14 cellular contexts compared by ENCODE assay signal in genomic region chr12:46722737-46723136, GRCh38.
A peak's percentile ranks its signal among the peaks of the same experiment; 100 is the strongest.
DNase-seq lines count a peak whose midpoint lies in the region; TF ChIP-seq lines count a peak whose summit lies in the region.
"Had no signal": no experiment of that assay in that cellular context is flagged by ENCODE, and none has a peak within 500 bp of the region (broad histone marks: within the 10 kb centered on the region; RNA-seq: fewer than 3 reads in every experiment).

No MANE protein-coding gene starts in this region.

- no peaks in the 10 kb centered on the region for H3K9me3 Mint-ChIP-seq in chondrocyte (ENCODE audit: low read depth)
- H3K9me3 Mint-ChIP-seq: activated T-helper 2 cell treated with anti-CD3 and anti-CD28 coated beads, Interferon-gamma antibody, Interleukin-2, Interleukin-4, amounts not matched to agents 10 μg/mL and 5 μg/mL and 100 μg/mL, durations not matched to agents 14 hours and 24 hours and 36 hours had no signal

- no peak overlapping the region for H3K27ac Mint-ChIP-seq in chondrocyte (ENCODE audit: unreplicated experiment)
- H3K27ac Mint-ChIP-seq: activated T-helper 2 cell treated with anti-CD3 and anti-CD28 coated beads, Interferon-gamma antibody, Interleukin-2, Interleukin-4, amounts not matched to agents 10 μg/mL and 5 μg/mL and 100 μg/mL, durations not matched to agents 14 hours and 24 hours and 36 hours; progenitor cell of endocrine pancreas had no signal

- no peak for TF ChIP-seq CTCF in cardiac fibroblast (IDR thresholded peaks at IDR 0.05; ENCODE audit: low read depth, low read length)
- no peak for TF ChIP-seq CTCF in chondrocyte (IDR thresholded peaks at IDR 0.05)

- H3K4me1 Mint-ChIP-seq in chondrocyte (ENCODE audit: low read depth), result peaks cover 23% of the 10 kb centered on the region

- DNase-seq in DMS53 treated with DMSO at 0.1 percent for 48 hours (lab: John Stamatoyannopoulos, UW; ENCODE audit: unreplicated experiment) (peak; percentile 73), LHCN-M2 (ENCODE audit: low read depth) (peak; percentile 82), cardiac fibroblast (ENCODE audit: low read depth in 2 of 2) (peak; percentile 19 to 32), kidney tubule cell (ENCODE audit: low spot score) (peak; percentile 3), chondrocyte (ENCODE audit: low spot score) (no peak)
- DNase-seq in activated CD4-positive, alpha-beta T cell treated with anti-CD3 and anti-CD28 coated beads for 1 hour, result no peak
- no peak for DNase-seq in stimulated activated CD4-positive, alpha-beta T cell treated with anti-CD3 and anti-CD28 coated beads, Interleukin-2, amount 100 ng/mL, for 48 hours
- DNase-seq: activated CD4-positive, alpha-beta T cell treated with anti-CD3 and anti-CD28 coated beads, Interleukin-2, amount 50 U/mL, for 48 hours; colonic mucosa; EL; naive B cell had no signal

- H3K4me3 ChIP-seq in cardiac fibroblast (replicated peaks in 1 of 2; ENCODE audit: low read depth in 2 of 2, low read length in 2 of 2), result no peak overlapping the region
- H3K4me3 ChIP-seq: colonic mucosa, vagina had no signal

- no peak overlapping the region for H3K4me3 Mint-ChIP-seq in chondrocyte (ENCODE audit: unreplicated experiment)
- H3K4me3 Mint-ChIP-seq: naive B cell had no signal

- no peaks in the 10 kb centered on the region for H3K27me3 Mint-ChIP-seq in chondrocyte (ENCODE audit: low read depth)
- H3K27me3 Mint-ChIP-seq: progenitor cell of endocrine pancreas had no signal

- H3K36me3 Mint-ChIP-seq in chondrocyte (ENCODE audit: low read depth), result no peaks in the 10 kb centered on the region
- H3K36me3 Mint-ChIP-seq: naive B cell had no signal

Comparison
In these comparisons a context has a peak if more than half of its experiments do, and no peak if none do; other contexts are left out.
1. DNase-seq: peak in DMS53 treated with DMSO at 0.1 percent for 48 hours (single experiment), LHCN-M2 (single experiment), cardiac fibroblast (2 of 2) and kidney tubule cell (single experiment); none in chondrocyte (single experiment), activated CD4-positive, alpha-beta T cell treated with anti-CD3 and anti-CD28 coated beads for 1 hour (single experiment) and stimulated activated CD4-positive, alpha-beta T cell treated with anti-CD3 and anti-CD28 coated beads, Interleukin-2, amount 100 ng/mL, for 48 hours (0 of 2).